Comparison of ENCODE assay signal across 8 cellular contexts in the genomic region with DNA sequence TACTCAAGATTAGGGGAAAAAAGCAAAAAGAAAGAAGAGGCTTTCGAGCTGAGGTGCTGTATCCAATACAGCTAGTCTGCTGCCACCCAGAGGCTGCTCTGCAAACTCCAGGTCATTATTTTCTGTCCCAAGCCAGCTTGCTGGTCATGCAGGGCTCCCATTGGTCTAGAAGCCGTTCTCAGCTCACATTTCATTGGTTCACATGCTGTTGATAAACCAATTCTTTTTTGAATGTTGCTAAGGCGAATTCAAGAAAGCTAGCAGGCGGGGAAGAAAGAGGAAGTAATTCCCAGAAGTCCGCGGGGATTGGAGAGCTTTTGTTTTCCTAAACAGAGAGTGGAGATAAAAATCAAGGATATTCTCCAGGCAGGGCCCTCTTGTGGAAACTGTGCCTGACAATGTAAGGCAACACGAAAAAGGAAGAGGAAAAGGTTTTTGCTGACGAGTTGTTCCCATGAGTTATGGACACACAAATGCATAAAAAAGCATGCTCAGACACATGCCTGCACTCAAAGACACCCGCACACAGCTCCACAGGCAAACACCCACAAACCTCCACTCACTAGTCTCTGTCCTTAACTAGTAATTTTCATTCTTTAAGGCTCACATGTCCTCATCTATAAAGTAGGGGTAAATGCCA. TPM values are rescaled to one million over a fixed set of nuclear protein-coding genes. Genes with fewer than 3 reads are reported as not detected.
DNase-seq lines count a peak whose midpoint lies in the region; ATAC-seq and TF ChIP-seq lines count a peak whose summit lies in the region.

No MANE protein-coding gene starts in this region.

- intact Hi-C loops in mucosa of descending colon (cut with DNase I, micrococcal nuclease): loop anchor here (5.0 to 10.0 kb wide), 4 partner anchors 137 to 175 kb away; no protein-coding TSS in a partner anchor

- ATAC-seq in GM21390 (IDR thresholded peaks at IDR 0.05; ENCODE audit: unreplicated experiment) (peak; percentile 100), mucosa of descending colon (peak; percentile 97)

- H3K36me3 ChIP-seq in NT2/D1 (ENCODE audit: insufficient read depth, insufficient read length, low read length) (peaks cover 47% of the 10 kb centered on the region), mucosa of descending colon (ENCODE audit: low read depth) (no peaks in the 10 kb centered on the region)

- no peak overlapping the region for H3K9ac ChIP-seq in NT2/D1 (ENCODE audit: insufficient read length, low read depth)

- peak; percentile 96 for DNase-seq in Caki2 (ENCODE audit: low read depth)
- peak in 75 of 76 experiments; percentile 2 to 95 (median 79) for DNase-seq in HUDEP-2 (lab: John Stamatoyannopoulos, UW; ENCODE audit: unreplicated experiment in 76 of 76)
- peak; percentile 84 for DNase-seq in NT2/D1 (ENCODE audit: low read depth, low spot score)
- DNase-seq in activated CD8-positive, alpha-beta memory T cell treated with anti-CD3 and anti-CD28 coated beads, Interleukin-2, amount 50 U/mL, for 4 hours: peak; percentile 82
- peak; percentile 99 for DNase-seq in epidermal melanocyte (ENCODE audit: insufficient read length, low spot score)
- DNase-seq in mucosa of descending colon: peak; percentile 85 to 98 (median 90)
- DNase-seq in stimulated activated CD8-positive, alpha-beta memory T cell treated with anti-CD3 and anti-CD28 coated beads, Interleukin-4, amount 100 ng/mL, for 1 hour (ENCODE audit: low read depth in 2 of 2, low spot score in 1 of 2): peak; percentile 33 to 61

- H3K4me3 ChIP-seq in NT2/D1 (ENCODE audit: insufficient read length, low read depth) (no peak overlapping the region), mucosa of descending colon (no peak overlapping the region)

- peak; percentile 94 for TF ChIP-seq CTCF in mucosa of descending colon (IDR thresholded peaks at IDR 0.05)

- no peaks in the 10 kb centered on the region for H3K27me3 ChIP-seq in NT2/D1 (ENCODE audit: insufficient read depth, insufficient read length)

- H3K9me3 ChIP-seq in NT2/D1 (ENCODE audit: insufficient read depth, low read length) (peaks cover 15% of the 10 kb centered on the region), mucosa of descending colon (no peaks in the 10 kb centered on the region)

- in situ Hi-C loops in Caki2 (cut with HindIII; ENCODE audit: low pct_unique_long_range_greater_than_20kb, low sequenced_read_pairs): no loop called here

- peaks cover 3% of the 10 kb centered on the region for H3K4me1 ChIP-seq in NT2/D1 (ENCODE audit: insufficient read depth, insufficient read length)
- H3K4me1 ChIP-seq in mucosa of descending colon (ENCODE audit: low read depth): peaks cover 7% of the 10 kb centered on the region

RNA-seq across cellular contexts. Expression of gene FSTL1, which starts 33.4 kb away (rescaled TPM):
- total RNA-seq in Caki2 (2014; rRNA removed; shearing (Covaris generic); ENCODE audit: low replicate concordance): 6.6 and 8.0 TPM in 2 replicates
- 100 to 1,000 TPM in 2 of 3 donors, 10 to 100 TPM in 1; 28.1 to 246 (median 108) TPM for total RNA-seq in mucosa of descending colon

Comparison
In these comparisons a context has a peak if more than half of its experiments do, and no peak if none do; other contexts are left out.
1. DNase-seq: peak in every context shown above with its lines; median percentile 99 in epidermal melanocyte; 96 in Caki2; 90 in mucosa of descending colon; 84 in NT2/D1; 82 in activated CD8-positive, alpha-beta memory T cell treated with anti-CD3 and anti-CD28 coated beads, Interleukin-2, amount 50 U/mL, for 4 hours; 79 in HUDEP-2; 47 in stimulated activated CD8-positive, alpha-beta memory T cell treated with anti-CD3 and anti-CD28 coated beads, Interleukin-4, amount 100 ng/mL, for 1 hour.